In genomic region chr3:152317184-152317583, GRCh38 we compare ENCODE assay signal across 2 cellular contexts.
TF ChIP-seq lines count a peak whose summit lies in the region.

No MANE protein-coding gene starts in this region.

TF ChIP-seq in IMR-90, 13 proteins besides CTCF, POLR2A, EP300 and RAD21:
- TF ChIP-seq MAFK (IDR thresholded peaks at IDR 0.05; ENCODE audit: low read depth, low read length) (no peak), CHD1 (IDR thresholded peaks at IDR 0.05; ENCODE audit: low read depth, low read length) (no peak), RFX5 (IDR thresholded peaks at IDR 0.05; ENCODE audit: low read depth, low read length) (no peak), RCOR1 (IDR thresholded peaks at IDR 0.05; ENCODE audit: insufficient replicate concordance, low read length) (no peak), BHLHE40 (IDR thresholded peaks at IDR 0.05; ENCODE audit: low read depth, low read length) (no peak), MAZ (IDR thresholded peaks at IDR 0.05; ENCODE audit: borderline replicate concordance, low read depth, low read length) (no peak), CEBPB (IDR thresholded peaks at IDR 0.05; ENCODE audit: low read depth, low read length) (peak; percentile 52; the same call in 1 of the 2 replicates), FOS (IDR thresholded peaks at IDR 0.05; ENCODE audit: low read depth, low read length) (no peak), USF2 (IDR thresholded peaks at IDR 0.05; ENCODE audit: low read depth, low read length) (no peak)

TF ChIP-seq in endothelial cell of umbilical vein, 7 proteins besides CTCF, POLR2A, EP300 and RAD21:
- TF ChIP-seq EZH2 (IDR thresholded peaks at IDR 0.05; ENCODE audit: borderline replicate concordance, low read depth, low read length, severe bottlenecking): no peak
- no peak for TF ChIP-seq POLR2AphosphoS5 (IDR thresholded peaks at IDR 0.05; ENCODE audit: insufficient read depth, low read depth, low read length)
- TF ChIP-seq GATA2 (IDR thresholded peaks at IDR 0.05; ENCODE audit: insufficient read depth, insufficient read length, low read depth, low read length): no peak
- no peak for TF ChIP-seq MAX (IDR thresholded peaks at IDR 0.05; ENCODE audit: insufficient read depth, insufficient read length)
- no peak for TF ChIP-seq JUN (IDR thresholded peaks at IDR 0.05; ENCODE audit: borderline replicate concordance, insufficient read depth, insufficient read length, low read depth)
- TF ChIP-seq MYC (IDR thresholded peaks at IDR 0.05; ENCODE audit: low read depth, low read length): no peak
- no peak for TF ChIP-seq FOS (IDR thresholded peaks at IDR 0.05; ENCODE audit: borderline replicate concordance, insufficient read depth, low read length)
